ENCODE assay signal across 1 cellular context in genomic region chr1:9183441-9183840, GRCh38.
TF ChIP-seq lines count a peak whose summit lies in the region.

No MANE protein-coding gene starts in this region.

TF ChIP-seq in HepG2, 621 proteins besides CTCF, POLR2A, EP300 and RAD21 (continued from another document):
- TF ChIP-seq ZNF766 (CRISPR knock-in tag; IDR thresholded peaks at IDR 0.05; ENCODE audit: borderline replicate concordance) (no peak), TBL1XR1 (IDR thresholded peaks at IDR 0.05; ENCODE audit: borderline replicate concordance, low read length, partially characterized antibody) (no peak)
